In genomic region chr1:220776725-220777326, GRCh38 we compare ENCODE assay signal across 8 cellular contexts. TPM values are rescaled to one million over a fixed set of nuclear protein-coding genes. Genes with fewer than 3 reads are reported as not detected.
DNase-seq lines count a peak whose midpoint lies in the region; ATAC-seq, FAIRE-seq and TF ChIP-seq lines count a peak whose summit lies in the region.

No MANE protein-coding gene starts in this region.

- H3K9me3 ChIP-seq in parathyroid adenoma (ENCODE audit: control insufficient read depth, low read length) = no peaks in the 10 kb centered on the region

- peak overlapping the region; percentile 5; the same call in 1 of the 2 replicates for H3K4me2 ChIP-seq in KMS-11
- H3K4me2 ChIP-seq in parathyroid adenoma (ENCODE audit: low read length) = no peak overlapping the region

- TF ChIP-seq CTCF in KMS-11 (conservative IDR thresholded peaks at IDR 0.05; ENCODE audit: low read depth, low read length) = peak; percentile 97
- peak; percentile 71 for TF ChIP-seq CTCF in parathyroid adenoma (IDR thresholded peaks at IDR 0.05)

- H3K4me3 ChIP-seq in KMS-11 (IDR thresholded peaks at IDR 0.05; ENCODE audit: insufficient read depth, low read depth, low read length) (no peak overlapping the region), parathyroid adenoma (ENCODE audit: low read depth, low read length) (no peak overlapping the region)

- peak; percentile 83 for ATAC-seq in GM21737 (IDR thresholded peaks at IDR 0.05; ENCODE audit: unreplicated experiment)

- peak; percentile 77 for DNase-seq in G401 (ENCODE audit: low spot score)
- DNase-seq in RKO (ENCODE audit: low spot score) = peak; percentile 11
- DNase-seq in activated effector memory CD4-positive, alpha-beta T cell treated with anti-CD3 and anti-CD28 coated beads, Interleukin-2, amount 50 U/mL, for 16 hours = peak; percentile 86
- peak; percentile 79 for DNase-seq in germinal center (ENCODE audit: low spot score)
- peak; percentile 85 for DNase-seq in urothelium cell line (ENCODE audit: low spot score)

- H4K20me1 ChIP-seq in KMS-11 (ENCODE audit: insufficient read depth) = no peaks in the 10 kb centered on the region

- in situ Hi-C loops in G401 (cut with HindIII; ENCODE audit: low sequenced_read_pairs) = no loop called here

- H3K27ac ChIP-seq in KMS-11 = no peak overlapping the region
- H3K27ac ChIP-seq in parathyroid adenoma = no peak overlapping the region

- H3K4me1 ChIP-seq in KMS-11 (ENCODE audit: low read depth, poor library complexity, severe bottlenecking) = no peaks in the 10 kb centered on the region
- H3K4me1 ChIP-seq in parathyroid adenoma = peaks cover 4% of the 10 kb centered on the region

- H3K36me3 ChIP-seq in KMS-11 (ENCODE audit: insufficient read depth) (no peaks in the 10 kb centered on the region), parathyroid adenoma (ENCODE audit: control insufficient read depth, insufficient read depth, low read length) (no peaks in the 10 kb centered on the region)

- no peak overlapping the region for H3K9ac ChIP-seq in KMS-11
- H3K9ac ChIP-seq in parathyroid adenoma = no peak overlapping the region

- H3K27me3 ChIP-seq in KMS-11 (ENCODE audit: insufficient read depth, low read depth) (no peaks in the 10 kb centered on the region), parathyroid adenoma (ENCODE audit: control insufficient read depth, insufficient read depth, low read length) (no peaks in the 10 kb centered on the region)

- FAIRE-seq in urothelium cell line (lab: Jason Lieb, UNC) = peak; percentile 65

- H3K79me2 ChIP-seq in KMS-11 (ENCODE audit: insufficient read depth, low read depth) (no peaks in the 10 kb centered on the region), parathyroid adenoma (peaks cover 5% of the 10 kb centered on the region)

- peak overlapping the region; percentile 19; the same call in 1 of the 2 replicates for H2AFZ ChIP-seq in KMS-11 (ENCODE audit: low read depth)
- no peak overlapping the region for H2AFZ ChIP-seq in parathyroid adenoma

RNA-seq across cellular contexts. Expression of gene MTARC1, which starts 9.9 kb away (rescaled TPM):
- not detected in 2 replicates for total RNA-seq in G401 (2014; rRNA removed; shearing (Covaris generic))

RNA-seq across cellular contexts. Expression of gene MTARC2, which starts 28.7 kb away (rescaled TPM):
- total RNA-seq in G401 (2014; rRNA removed; shearing (Covaris generic)) = not detected in 2 replicates

Comparison
In these comparisons a context has a peak if more than half of its experiments do, and no peak if none do; other contexts are left out.
1. DNase-seq: peak in every context shown above with its lines; median percentile 86 in activated effector memory CD4-positive, alpha-beta T cell treated with anti-CD3 and anti-CD28 coated beads, Interleukin-2, amount 50 U/mL, for 16 hours; 85 in urothelium cell line; 79 in germinal center; 77 in G401; 11 in RKO.